In the genomic region with DNA sequence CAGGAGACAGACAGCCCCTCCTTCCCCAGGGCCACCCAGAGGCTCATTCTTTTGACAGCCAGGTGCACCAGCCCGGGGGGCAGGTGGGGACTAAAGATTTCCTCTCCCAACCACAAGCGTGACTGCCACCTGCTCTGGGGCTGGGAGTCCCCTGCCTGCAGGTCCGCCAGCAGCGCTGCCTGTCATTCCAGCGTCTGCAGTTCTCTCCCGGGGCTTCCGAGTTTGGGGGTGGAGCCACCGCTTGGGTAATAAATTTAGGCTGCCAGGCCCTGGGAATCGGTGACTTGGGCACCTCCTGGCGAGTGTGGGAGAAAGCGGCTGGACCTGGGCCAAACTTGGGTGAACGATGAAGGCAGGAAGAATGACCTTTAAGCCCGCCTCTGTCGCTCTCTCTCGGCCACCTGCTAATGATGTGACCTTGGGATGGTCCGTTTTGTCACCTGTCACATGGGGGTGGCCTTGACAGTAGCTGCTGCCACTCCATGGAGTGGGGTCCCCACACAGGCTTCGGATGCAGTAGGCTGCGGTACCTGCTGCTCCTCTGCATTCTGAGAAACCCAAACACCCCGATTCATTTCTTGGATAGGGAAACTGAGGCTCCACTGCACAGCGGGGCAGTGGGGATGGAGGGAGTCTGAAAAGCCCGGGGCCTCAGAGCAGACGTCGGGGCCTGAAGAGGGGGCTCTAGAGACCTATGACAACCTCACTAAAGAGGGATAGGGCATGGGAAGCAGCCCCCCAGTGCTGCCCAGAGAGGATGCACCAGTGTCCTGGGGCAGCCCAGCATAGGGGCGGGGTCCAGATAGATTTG, we compare ENCODE assay signal across 1 cellular context.
TF ChIP-seq lines count a peak whose summit lies in the region.

No MANE protein-coding gene starts in this region.

TF ChIP-seq in HepG2, 621 proteins besides CTCF, POLR2A, EP300 and RAD21 (continued from another document):
- TF ChIP-seq, protein P1, sequence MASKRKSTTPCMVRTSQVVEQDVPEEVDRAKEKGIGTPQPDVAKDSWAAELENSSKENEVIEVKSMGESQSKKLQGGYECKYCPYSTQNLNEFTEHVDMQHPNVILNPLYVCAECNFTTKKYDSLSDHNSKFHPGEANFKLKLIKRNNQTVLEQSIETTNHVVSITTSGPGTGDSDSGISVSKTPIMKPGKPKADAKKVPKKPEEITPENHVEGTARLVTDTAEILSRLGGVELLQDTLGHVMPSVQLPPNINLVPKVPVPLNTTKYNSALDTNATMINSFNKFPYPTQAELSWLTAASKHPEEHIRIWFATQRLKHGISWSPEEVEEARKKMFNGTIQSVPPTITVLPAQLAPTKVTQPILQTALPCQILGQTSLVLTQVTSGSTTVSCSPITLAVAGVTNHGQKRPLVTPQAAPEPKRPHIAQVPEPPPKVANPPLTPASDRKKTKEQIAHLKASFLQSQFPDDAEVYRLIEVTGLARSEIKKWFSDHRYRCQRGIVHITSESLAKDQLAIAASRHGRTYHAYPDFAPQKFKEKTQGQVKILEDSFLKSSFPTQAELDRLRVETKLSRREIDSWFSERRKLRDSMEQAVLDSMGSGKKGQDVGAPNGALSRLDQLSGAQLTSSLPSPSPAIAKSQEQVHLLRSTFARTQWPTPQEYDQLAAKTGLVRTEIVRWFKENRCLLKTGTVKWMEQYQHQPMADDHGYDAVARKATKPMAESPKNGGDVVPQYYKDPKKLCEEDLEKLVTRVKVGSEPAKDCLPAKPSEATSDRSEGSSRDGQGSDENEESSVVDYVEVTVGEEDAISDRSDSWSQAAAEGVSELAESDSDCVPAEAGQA (IDR thresholded peaks at IDR 0.05; ENCODE audit: low read depth): 0 out of 2 replicates have a peak, but pooled peaks have one; percentile 8
- TF ChIP-seq, protein P1 (CRISPR knock-in tag; IDR thresholded peaks at IDR 0.05; ENCODE audit: borderline replicate concordance): no peak
- TF ChIP-seq HCFC1 (IDR thresholded peaks at IDR 0.05; ENCODE audit: low read depth, low read length): no peak
TF ChIP-seq in HepG2: peak in this region for 198.
